In genomic region chr4:1767770-1768366, GRCh38 we compare ENCODE assay signal across 7 cellular contexts. TPM values are rescaled to one million over a fixed set of nuclear protein-coding genes. Genes with fewer than 3 reads are reported as not detected.
A peak's percentile ranks its signal among the peaks of the same experiment; 100 is the strongest.
DNase-seq lines count a peak whose midpoint lies in the region; ATAC-seq and TF ChIP-seq lines count a peak whose summit lies in the region.

No MANE protein-coding gene starts in this region.

- no peaks in the 10 kb centered on the region; the same call in 1 of the 2 replicates for H3K27me3 Mint-ChIP-seq in HFFc6 (ENCODE audit: insufficient read depth)
- peaks cover 21% of the 10 kb centered on the region for H3K27me3 Mint-ChIP-seq in activated T-helper 1 cell treated with anti-CD3 and anti-CD28 coated beads, Interleukin-12 subunit alpha, Interleukin-12 subunit beta, Interleukin-2, Interleukin-4 antibody, amounts not matched to agents 30 ng/mL and 10 ng/mL and 1 ng/mL, durations not matched to agents 14 hours and 24 hours and 36 hours (ENCODE audit: insufficient read depth)

- H3K27ac ChIP-seq in hepatocyte, result peak overlapping the region; percentile 91

- no peaks in the 10 kb centered on the region for H3K9me2 ChIP-seq in hepatocyte (replicated peaks; ENCODE audit: insufficient read depth)

- no peak overlapping the region for H3K4me3 Mint-ChIP-seq in HFFc6
- peak overlapping the region; percentile 79 for H3K4me3 Mint-ChIP-seq in activated T-helper 1 cell treated with anti-CD3 and anti-CD28 coated beads, Interleukin-12 subunit alpha, Interleukin-12 subunit beta, Interleukin-2, Interleukin-4 antibody, amounts not matched to agents 30 ng/mL and 10 ng/mL and 1 ng/mL, durations not matched to agents 14 hours and 24 hours and 36 hours

- H3K9me3 ChIP-seq in hepatocyte (ENCODE audit: low read depth), result no peaks in the 10 kb centered on the region

- no peaks in the 10 kb centered on the region for H3K79me2 ChIP-seq in hepatocyte

- H3K36me3 ChIP-seq in hepatocyte (replicated peaks; ENCODE audit: insufficient read depth, low read depth), result no peaks in the 10 kb centered on the region

- no peaks in the 10 kb centered on the region for H3K27me3 ChIP-seq in hepatocyte

- intact Hi-C loops in activated T-helper 1 cell treated with anti-CD3 and anti-CD28 coated beads, Interleukin-12 subunit alpha, Interleukin-12 subunit beta, Interleukin-2, Interleukin-4 antibody, amounts not matched to agents 30 ng/mL and 10 ng/mL and 1 ng/mL, durations not matched to agents 14 hours and 24 hours and 36 hours (cut with micrococcal nuclease), result no loop called here

- no peak overlapping the region for H2AFZ ChIP-seq in hepatocyte

- no peaks in the 10 kb centered on the region for H3K4me1 Mint-ChIP-seq in HFFc6 (ENCODE audit: low read depth)
- no peaks in the 10 kb centered on the region for H3K4me1 Mint-ChIP-seq in activated T-helper 1 cell treated with anti-CD3 and anti-CD28 coated beads, Interleukin-12 subunit alpha, Interleukin-12 subunit beta, Interleukin-2, Interleukin-4 antibody, amounts not matched to agents 30 ng/mL and 10 ng/mL and 1 ng/mL, durations not matched to agents 14 hours and 24 hours and 36 hours (ENCODE audit: low read depth)

- H3K4me1 ChIP-seq in hepatocyte (ENCODE audit: insufficient read depth), result peaks cover 75% of the 10 kb centered on the region

- TF ChIP-seq CTCF in HFFc6 (IDR thresholded peaks at IDR 0.05), result peak; percentile 50
- peak; percentile 49 for TF ChIP-seq CTCF in hepatocyte (IDR thresholded peaks at IDR 0.05; ENCODE audit: poor library complexity)

- no peaks in the 10 kb centered on the region for H4K20me1 ChIP-seq in hepatocyte (ENCODE audit: insufficient read depth, poor library complexity, severe bottlenecking)

- no peak overlapping the region for H3K4me3 ChIP-seq in hepatocyte

- 21% methylated on average over 18 of the region's 32 CpGs for WGBS in hepatocyte (ENCODE audit: low lambda C conversion rate, missing lambda C conversion rate)

- DNase-seq in DMS53 treated with DMSO at 0.1 percent for 48 hours (lab: John Stamatoyannopoulos, UW; ENCODE audit: unreplicated experiment) (peak; percentile 59), HFFc6 (no peak), hepatocyte (ENCODE audit: low spot score) (peak; percentile 87), amniotic stem cell (lab: John Stamatoyannopoulos, UW) (no peak)
- peak; percentile 14 for DNase-seq in activated T-helper 1 cell treated with anti-CD3 and anti-CD28 coated beads, Interleukin-12 subunit alpha, Interleukin-12 subunit beta, Interleukin-2, Interleukin-4 antibody, amounts not matched to agents 30 ng/mL and 10 ng/mL and 1 ng/mL, durations not matched to agents 14 hours and 24 hours and 36 hours (ENCODE audit: low spot score)
- DNase-seq in stimulated activated naive CD8-positive, alpha-beta T cell treated with anti-CD3 and anti-CD28 coated beads, Interleukin-15, Interleukin-2, amounts not matched to agents 100 U/mL and 50 U/mL, for 24 hours, result peak; percentile 51

- no peaks in the 10 kb centered on the region for H3K36me3 Mint-ChIP-seq in HFFc6 (ENCODE audit: low read depth)
- H3K36me3 Mint-ChIP-seq in activated T-helper 1 cell treated with anti-CD3 and anti-CD28 coated beads, Interleukin-12 subunit alpha, Interleukin-12 subunit beta, Interleukin-2, Interleukin-4 antibody, amounts not matched to agents 30 ng/mL and 10 ng/mL and 1 ng/mL, durations not matched to agents 14 hours and 24 hours and 36 hours (ENCODE audit: low read depth), result no peaks in the 10 kb centered on the region

- H3K27ac Mint-ChIP-seq in HFFc6, result no peak overlapping the region
- H3K27ac Mint-ChIP-seq in activated T-helper 1 cell treated with anti-CD3 and anti-CD28 coated beads, Interleukin-12 subunit alpha, Interleukin-12 subunit beta, Interleukin-2, Interleukin-4 antibody, amounts not matched to agents 30 ng/mL and 10 ng/mL and 1 ng/mL, durations not matched to agents 14 hours and 24 hours and 36 hours, result no peak overlapping the region

- no peaks in the 10 kb centered on the region for H3K9me3 Mint-ChIP-seq in HFFc6
- no peaks in the 10 kb centered on the region for H3K9me3 Mint-ChIP-seq in activated T-helper 1 cell treated with anti-CD3 and anti-CD28 coated beads, Interleukin-12 subunit alpha, Interleukin-12 subunit beta, Interleukin-2, Interleukin-4 antibody, amounts not matched to agents 30 ng/mL and 10 ng/mL and 1 ng/mL, durations not matched to agents 14 hours and 24 hours and 36 hours

- ATAC-seq in stimulated activated naive CD8-positive, alpha-beta T cell treated with anti-CD3 and anti-CD28 coated beads, Interleukin-15, Interleukin-2, amounts not matched to agents 100 U/mL and 50 U/mL, for 24 hours, result no peak
- ATAC-seq in HG02588 (IDR thresholded peaks at IDR 0.05; ENCODE audit: unreplicated experiment), result no peak

- H3K4me2 ChIP-seq in hepatocyte, result peak overlapping the region; percentile 93

RNA-seq across cellular contexts. Expression of gene FGFR3, which starts 25.2 kb away (rescaled TPM):
- total RNA-seq in HFFc6 (2021; fragmentation: NEBNext Ultra II Directional; extraction: Animal tissue kit (Norgen Biotek cat#: 25700)), result 1 to 10 TPM in 1 of 6 experiments, under 1 TPM in 5; 0.59 to 1.6 (median 0.75) TPM
- 0.29 and 0.39 TPM in 2 replicates for total RNA-seq in activated T-helper 1 cell treated with anti-CD3 and anti-CD28 coated beads, Interleukin-12 subunit alpha, Interleukin-12 subunit beta, Interleukin-2, Interleukin-4 antibody, amounts not matched to agents 30 ng/mL and 10 ng/mL and 1 ng/mL, durations not matched to agents 14 hours and 24 hours and 36 hours
- total RNA-seq in hepatocyte, result 70.0 and 82.0 TPM in 2 replicates
- 99.8 and 132 TPM in 2 replicates for polyA plus RNA-seq in hepatocyte

RNA-seq across cellular contexts. Expression of gene TACC3, which starts 46.5 kb away (rescaled TPM):
- 10 to 100 TPM; 44.2 to 95.3 (median 93.3) TPM for total RNA-seq in HFFc6 (2021; fragmentation: NEBNext Ultra II Directional; extraction: Animal tissue kit (Norgen Biotek cat#: 25700))
- 134 and 139 TPM in 2 replicates for total RNA-seq in activated T-helper 1 cell treated with anti-CD3 and anti-CD28 coated beads, Interleukin-12 subunit alpha, Interleukin-12 subunit beta, Interleukin-2, Interleukin-4 antibody, amounts not matched to agents 30 ng/mL and 10 ng/mL and 1 ng/mL, durations not matched to agents 14 hours and 24 hours and 36 hours
- total RNA-seq in hepatocyte, result 9.3 and 10.5 TPM in 2 replicates
- polyA plus RNA-seq in hepatocyte, result 14.8 and 16.7 TPM in 2 replicates

RNA-seq across cellular contexts. Expression of gene TMEM129, which starts 46.7 kb away (rescaled TPM):
- total RNA-seq in HFFc6 (2021; fragmentation: NEBNext Ultra II Directional; extraction: Animal tissue kit (Norgen Biotek cat#: 25700)), result 10 to 100 TPM; 24.6 to 36.7 (median 27.7) TPM
- 27.4 and 28.4 TPM in 2 replicates for total RNA-seq in activated T-helper 1 cell treated with anti-CD3 and anti-CD28 coated beads, Interleukin-12 subunit alpha, Interleukin-12 subunit beta, Interleukin-2, Interleukin-4 antibody, amounts not matched to agents 30 ng/mL and 10 ng/mL and 1 ng/mL, durations not matched to agents 14 hours and 24 hours and 36 hours
- total RNA-seq in hepatocyte, result 36.1 and 40.8 TPM in 2 replicates
- polyA plus RNA-seq in hepatocyte, result 57.8 and 59.4 TPM in 2 replicates

RNA-seq across cellular contexts. Expression of gene SLBP, which starts 55.7 kb away (rescaled TPM):
- total RNA-seq in HFFc6 (2021; fragmentation: NEBNext Ultra II Directional; extraction: Animal tissue kit (Norgen Biotek cat#: 25700)), result 10 to 100 TPM; 44.7 to 61.9 (median 58.4) TPM
- 136 and 140 TPM in 2 replicates for total RNA-seq in activated T-helper 1 cell treated with anti-CD3 and anti-CD28 coated beads, Interleukin-12 subunit alpha, Interleukin-12 subunit beta, Interleukin-2, Interleukin-4 antibody, amounts not matched to agents 30 ng/mL and 10 ng/mL and 1 ng/mL, durations not matched to agents 14 hours and 24 hours and 36 hours
- 48.2 and 82.5 TPM in 2 replicates for total RNA-seq in hepatocyte
- 81.8 and 84.0 TPM in 2 replicates for polyA plus RNA-seq in hepatocyte

Comparison
In these comparisons a context has a peak if more than half of its experiments do, and no peak if none do; other contexts are left out.
1. DNase-seq: peak in DMS53 treated with DMSO at 0.1 percent for 48 hours (single experiment), activated T-helper 1 cell treated with anti-CD3 and anti-CD28 coated beads, Interleukin-12 subunit alpha, Interleukin-12 subunit beta, Interleukin-2, Interleukin-4 antibody, amounts not matched to agents 30 ng/mL and 10 ng/mL and 1 ng/mL, durations not matched to agents 14 hours and 24 hours and 36 hours (single experiment), hepatocyte (single experiment) and stimulated activated naive CD8-positive, alpha-beta T cell treated with anti-CD3 and anti-CD28 coated beads, Interleukin-15, Interleukin-2, amounts not matched to agents 100 U/mL and 50 U/mL, for 24 hours (single experiment); none in HFFc6 (single experiment) and amniotic stem cell (single experiment).
2. RNA of gene FGFR3, which starts 25.2 kb away (total RNA-seq): 70.0 to 82.0 TPM in hepatocyte; 0.59 to 1.6 TPM in HFFc6 and 0.29 to 0.39 TPM in activated T-helper 1 cell treated with anti-CD3 and anti-CD28 coated beads, Interleukin-12 subunit alpha, Interleukin-12 subunit beta, Interleukin-2, Interleukin-4 antibody, amounts not matched to agents 30 ng/mL and 10 ng/mL and 1 ng/mL, durations not matched to agents 14 hours and 24 hours and 36 hours; every median in the first group is over 10 times any median in the second.